Comparison of ENCODE assay signal across 27 cellular contexts in the genomic region with DNA sequence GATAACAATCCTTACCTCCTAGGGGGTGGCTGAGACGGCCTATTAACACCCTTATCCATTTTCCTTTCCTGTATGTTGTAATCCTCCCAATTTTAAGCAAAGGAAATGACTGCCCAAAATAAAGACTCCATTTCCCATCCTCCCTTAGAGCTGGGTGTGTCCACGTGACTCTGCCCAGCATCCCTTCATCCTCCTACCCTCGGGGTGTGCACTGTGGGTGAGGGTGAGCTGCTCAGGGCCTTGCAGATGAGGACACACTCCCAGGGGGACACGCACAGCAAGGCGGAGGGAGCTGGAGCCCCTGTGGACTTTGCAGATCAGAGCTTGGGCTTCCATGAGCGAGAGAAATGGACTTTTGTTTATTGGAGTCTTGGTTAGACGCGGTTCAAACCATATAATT.
"Had no signal": no experiment of that assay in that cellular context is flagged by ENCODE, and none has a peak within 500 bp of the region (broad histone marks: within the 10 kb centered on the region; RNA-seq: fewer than 3 reads in every experiment).

No MANE protein-coding gene starts in this region.

- H3K27ac Mint-ChIP-seq: activated CD4-positive, alpha-beta memory T cell treated with anti-CD3 and anti-CD28 coated beads, Interleukin-2, amount 10 ng/mL, durations not matched to agents 7 days and 5 days; activated CD4-positive, alpha-beta T cell treated with anti-CD3 and anti-CD28 coated beads for 36 hours; activated naive CD4-positive, alpha-beta T cell treated with anti-CD3 and anti-CD28 coated beads for 36 hours; activated T-helper 17 cell treated with anti-CD3 and anti-CD28 coated beads, Interleukin-2, amount 50 U/mL, for 72 hours; dendritic cell treated with granulocyte-macrophage colony-stimulating factor and Interleukin-4, amounts not matched to agents 40 ng/mL and 50 ng/mL, for 4 days; naive B cell; stimulated activated effector memory CD8-positive, alpha-beta T cell treated with anti-CD3 and anti-CD28 coated beads, Interleukin-12 subunit alpha, Interleukin-12 subunit beta, amount 100 ng/mL, for 72 hours; T-helper 17 cell; type B pancreatic cell had no signal

- H3K36me3 ChIP-seq: breast epithelium, gastroesophageal sphincter, heart left ventricle, left lung, stomach had no signal

- H3K9me3 Mint-ChIP-seq: activated CD4-positive, alpha-beta memory T cell treated with anti-CD3 and anti-CD28 coated beads, Interleukin-2, amount 10 ng/mL, durations not matched to agents 7 days and 5 days; activated naive CD4-positive, alpha-beta T cell treated with anti-CD3 and anti-CD28 coated beads for 36 hours; activated T-helper 17 cell treated with anti-CD3 and anti-CD28 coated beads, Interleukin-2, amount 50 U/mL, for 72 hours; dendritic cell treated with granulocyte-macrophage colony-stimulating factor and Interleukin-4, amounts not matched to agents 40 ng/mL and 50 ng/mL, for 4 days; naive B cell; neural crest cell; stimulated activated effector memory CD8-positive, alpha-beta T cell treated with anti-CD3 and anti-CD28 coated beads, Interleukin-12 subunit alpha, Interleukin-12 subunit beta, amount 100 ng/mL, for 72 hours; type B pancreatic cell had no signal

- H3K4me1 Mint-ChIP-seq: activated CD4-positive, alpha-beta memory T cell treated with anti-CD3 and anti-CD28 coated beads, Interleukin-2, amount 10 ng/mL, durations not matched to agents 7 days and 5 days; activated T-helper 17 cell treated with anti-CD3 and anti-CD28 coated beads, Interleukin-2, amount 50 U/mL, for 72 hours; stimulated activated effector memory CD8-positive, alpha-beta T cell treated with anti-CD3 and anti-CD28 coated beads, Interleukin-12 subunit alpha, Interleukin-12 subunit beta, amount 100 ng/mL, for 72 hours had no signal

- H3K4me1 ChIP-seq: breast epithelium, gastroesophageal sphincter, heart left ventricle, psoas muscle, testis had no signal

- H3K27ac ChIP-seq: breast epithelium, gastroesophageal sphincter, heart left ventricle, psoas muscle, stomach, testis had no signal

- H3K4me3 Mint-ChIP-seq: activated CD4-positive, alpha-beta memory T cell treated with anti-CD3 and anti-CD28 coated beads, Interleukin-2, amount 10 ng/mL, durations not matched to agents 7 days and 5 days; activated CD4-positive, alpha-beta T cell treated with anti-CD3 and anti-CD28 coated beads for 36 hours; activated naive CD4-positive, alpha-beta T cell treated with anti-CD3 and anti-CD28 coated beads for 36 hours; activated T-helper 17 cell treated with anti-CD3 and anti-CD28 coated beads, Interleukin-2, amount 50 U/mL, for 72 hours; dendritic cell treated with granulocyte-macrophage colony-stimulating factor and Interleukin-4, amounts not matched to agents 40 ng/mL and 50 ng/mL, for 4 days; naive B cell; neural crest cell; stimulated activated effector memory CD8-positive, alpha-beta T cell treated with anti-CD3 and anti-CD28 coated beads, Interleukin-12 subunit alpha, Interleukin-12 subunit beta, amount 100 ng/mL, for 72 hours; T-helper 17 cell; type B pancreatic cell had no signal

- H3K4me3 ChIP-seq: breast epithelium, gastroesophageal sphincter, heart left ventricle, left lung, mucosa of descending colon, psoas muscle, smooth muscle cell, stomach, testis had no signal

- H3K4me2 ChIP-seq: smooth muscle cell had no signal

- H3K9me3 ChIP-seq: breast epithelium, gastroesophageal sphincter, heart left ventricle, left lung, mucosa of descending colon, psoas muscle, stomach, testis had no signal

- H3K27me3 Mint-ChIP-seq: activated CD4-positive, alpha-beta memory T cell treated with anti-CD3 and anti-CD28 coated beads, Interleukin-2, amount 10 ng/mL, durations not matched to agents 7 days and 5 days; activated CD4-positive, alpha-beta T cell treated with anti-CD3 and anti-CD28 coated beads for 36 hours had no signal

- DNase-seq: activated CD4-positive, alpha-beta memory T cell treated with anti-CD3 and anti-CD28 coated beads, Interleukin-2, amount 10 ng/mL, durations not matched to agents 7 days and 5 days; activated CD4-positive, alpha-beta T cell treated with anti-CD3 and anti-CD28 coated beads for 36 hours; activated naive CD4-positive, alpha-beta T cell treated with anti-CD3 and anti-CD28 coated beads for 36 hours; activated T-cell treated with anti-CD3 and anti-CD28 coated beads, Interleukin-2, amount 50 U/mL, for 1 hour; effector CD8-positive, alpha-beta T cell; heart left ventricle; mammary epithelial cell; mucosa of descending colon; naive B cell; psoas muscle; stimulated activated CD4-positive, alpha-beta T cell treated with anti-CD3 and anti-CD28 coated beads, Interleukin-4, amount 100 ng/mL, for 24 hours; stomach; T-helper 17 cell; testis had no signal

- H3K36me3 Mint-ChIP-seq: naive B cell; stimulated activated effector memory CD8-positive, alpha-beta T cell treated with anti-CD3 and anti-CD28 coated beads, Interleukin-12 subunit alpha, Interleukin-12 subunit beta, amount 100 ng/mL, for 72 hours; type B pancreatic cell had no signal

- ATAC-seq: activated CD4-positive, alpha-beta T cell treated with anti-CD3 and anti-CD28 coated beads for 36 hours; activated T-helper 17 cell treated with anti-CD3 and anti-CD28 coated beads, Interleukin-2, amount 50 U/mL, for 72 hours; esophagus mucosa; gastroesophageal sphincter; heart left ventricle; left lung; mucosa of descending colon; psoas muscle; right cardiac atrium; stimulated activated effector memory CD8-positive, alpha-beta T cell treated with anti-CD3 and anti-CD28 coated beads, Interleukin-12 subunit alpha, Interleukin-12 subunit beta, amount 100 ng/mL, for 72 hours; T-helper 17 cell had no signal

- H3K27me3 ChIP-seq: gastroesophageal sphincter, testis had no signal

- FAIRE-seq: astrocyte, TTC549 had no signal
